ENCODE assay signal across 12 cellular contexts in genomic region chr1:33986389-33987095, GRCh38.
DNase-seq lines count a peak whose midpoint lies in the region; ATAC-seq and TF ChIP-seq lines count a peak whose summit lies in the region.
"Had no signal": no experiment of that assay in that cellular context is flagged by ENCODE, and none has a peak within 500 bp of the region (broad histone marks: within the 10 kb centered on the region; RNA-seq: fewer than 3 reads in every experiment).

No MANE protein-coding gene starts in this region.

- POLR2A ChIA-PET in activated CD8-positive, alpha-beta T cell treated with anti-CD3 and anti-CD28 coated beads for 36 hours (lab: Charles Lee): no interaction called here

- H3K4me1 Mint-ChIP-seq in activated CD8-positive, alpha-beta T cell treated with anti-CD3 and anti-CD28 coated beads for 36 hours (ENCODE audit: low read depth): no peaks in the 10 kb centered on the region
- H3K4me1 Mint-ChIP-seq: naive B cell had no signal

- H3K27me3 ChIP-seq in body of pancreas: no peaks in the 10 kb centered on the region
- no peaks in the 10 kb centered on the region for H3K27me3 ChIP-seq in stomach

- intact Hi-C loops in body of pancreas (cut with DNase I): no loop called here
- intact Hi-C loops in stomach (cut with DNase I; ENCODE audit: low total_unique reads): no loop called here
- intact Hi-C loops in activated CD8-positive, alpha-beta T cell treated with anti-CD3 and anti-CD28 coated beads for 36 hours (cut with micrococcal nuclease): no loop called here

- no peak overlapping the region for H3K27ac Mint-ChIP-seq in activated CD8-positive, alpha-beta T cell treated with anti-CD3 and anti-CD28 coated beads for 36 hours
- H3K27ac Mint-ChIP-seq: naive B cell; stimulated activated naive CD8-positive, alpha-beta T cell treated with anti-CD3 and anti-CD28 coated beads, Interleukin-15, Interleukin-2, amounts not matched to agents 100 ng/mL and 50 ng/mL, for 24 hours had no signal

- TF ChIP-seq EP300 in stomach (IDR thresholded peaks at IDR 0.05): no peak

- no peaks in the 10 kb centered on the region for H3K9me3 ChIP-seq in body of pancreas
- no peaks in the 10 kb centered on the region for H3K9me3 ChIP-seq in stomach

- CTCF ChIA-PET in activated CD8-positive, alpha-beta T cell treated with anti-CD3 and anti-CD28 coated beads for 36 hours (lab: Charles Lee): no interaction called here

- H3K27me3 Mint-ChIP-seq in activated CD8-positive, alpha-beta T cell treated with anti-CD3 and anti-CD28 coated beads for 36 hours: peaks cover 12% of the 10 kb centered on the region

- no peak for TF ChIP-seq CTCF in body of pancreas (IDR thresholded peaks at IDR 0.05)
- TF ChIP-seq CTCF in stomach (IDR thresholded peaks at IDR 0.05): no peak
- TF ChIP-seq CTCF in activated CD8-positive, alpha-beta T cell treated with anti-CD3 and anti-CD28 coated beads for 36 hours (IDR thresholded peaks at IDR 0.05): no peak

- no peak for TF ChIP-seq POLR2A in body of pancreas (IDR thresholded peaks at IDR 0.05)
- TF ChIP-seq POLR2A in stomach (IDR thresholded peaks at IDR 0.05): no peak

- H3K27ac ChIP-seq in body of pancreas: no peak overlapping the region
- H3K27ac ChIP-seq in stomach: peak overlapping the region in 1 of 5 donors; percentile 21

- peak; percentile 58 for ATAC-seq in body of pancreas
- no peak for ATAC-seq in activated CD8-positive, alpha-beta T cell treated with anti-CD3 and anti-CD28 coated beads for 36 hours
- no peak for ATAC-seq in GM21723 (IDR thresholded peaks at IDR 0.05; ENCODE audit: unreplicated experiment)

- H3K36me3 Mint-ChIP-seq in activated CD8-positive, alpha-beta T cell treated with anti-CD3 and anti-CD28 coated beads for 36 hours (ENCODE audit: low read depth): no peaks in the 10 kb centered on the region
- H3K36me3 Mint-ChIP-seq: naive B cell had no signal

- H3K4me3 Mint-ChIP-seq in activated CD8-positive, alpha-beta T cell treated with anti-CD3 and anti-CD28 coated beads for 36 hours: no peak overlapping the region
- H3K4me3 Mint-ChIP-seq: naive B cell; stimulated activated naive CD8-positive, alpha-beta T cell treated with anti-CD3 and anti-CD28 coated beads, Interleukin-15, Interleukin-2, amounts not matched to agents 100 ng/mL and 50 ng/mL, for 24 hours had no signal

- WGBS in body of pancreas, 2 donors: 76 to 82% methylated on average over 4 to 5 of the region's 5 CpGs
- WGBS in stomach, 5 donors: 42 to 72% (median 61%) methylated on average over 4 to 5 of the region's 5 CpGs

- H3K4me3 ChIP-seq in body of pancreas (no peak overlapping the region), stomach (no peak overlapping the region)

- no peaks in the 10 kb centered on the region for H3K9me3 Mint-ChIP-seq in activated CD8-positive, alpha-beta T cell treated with anti-CD3 and anti-CD28 coated beads for 36 hours
- H3K9me3 Mint-ChIP-seq: stimulated activated naive CD8-positive, alpha-beta T cell treated with anti-CD3 and anti-CD28 coated beads, Interleukin-15, Interleukin-2, amounts not matched to agents 100 ng/mL and 50 ng/mL, for 24 hours had no signal

- peaks cover 8% of the 10 kb centered on the region for H3K4me1 ChIP-seq in body of pancreas
- peaks cover 0 to 24% (median 16%) of the 10 kb centered on the region in 4 donors for H3K4me1 ChIP-seq in stomach

- no peaks in the 10 kb centered on the region for H3K36me3 ChIP-seq in body of pancreas (replicated peaks in 1 of 2; ENCODE audit: insufficient read depth in 1 of 2, low read depth in 2 of 2)
- H3K36me3 ChIP-seq in stomach: no peaks in the 10 kb centered on the region

- DNase-seq in GM04504 (ENCODE audit: low read depth) (peak; percentile 28), body of pancreas (peak; percentile 13 to 85 (median 47)), iris pigment epithelial cell (ENCODE audit: low read depth) (peak; percentile 7), stomach (peak; percentile 45), NCI-H524 (lab: John Stamatoyannopoulos, UW) (no peak), GM19238 (ENCODE audit: insufficient read length, low spot score) (no peak)
- DNase-seq in activated CD8-positive, alpha-beta T cell treated with anti-CD3 and anti-CD28 coated beads for 36 hours: no peak
- DNase-seq: Calu3, naive B cell, NCI-H146 had no signal

Comparison
In these comparisons a context has a peak if more than half of its experiments do, and no peak if none do; other contexts are left out.
1. DNase-seq: peak in GM04504 (single experiment), body of pancreas (4 of 4), iris pigment epithelial cell (single experiment) and stomach (single experiment); none in NCI-H524 (0 of 2), activated CD8-positive, alpha-beta T cell treated with anti-CD3 and anti-CD28 coated beads for 36 hours (single experiment) and GM19238 (single experiment).